13 cellular contexts compared by ENCODE assay signal in the genomic region with DNA sequence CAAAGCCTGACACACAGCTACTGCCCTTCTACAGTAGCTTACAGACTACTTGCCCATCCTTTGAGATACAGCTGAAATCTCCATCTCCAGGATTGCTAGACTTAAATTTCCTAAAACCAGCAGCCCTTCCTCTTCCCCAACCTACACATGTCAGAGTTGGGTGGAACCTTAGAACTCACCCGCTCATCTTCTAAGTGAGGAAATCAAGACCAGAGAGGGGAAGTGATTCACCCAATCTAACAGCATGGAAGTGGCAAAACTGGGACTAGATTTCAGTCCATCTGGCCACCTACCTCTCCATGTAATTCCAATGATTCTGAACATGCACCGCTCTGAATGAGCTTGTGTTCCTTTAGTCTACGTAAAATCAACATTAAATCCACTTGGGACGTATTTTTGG. TPM values are rescaled to one million over a fixed set of nuclear protein-coding genes. Genes with fewer than 3 reads are reported as not detected.
A peak's percentile ranks its signal among the peaks of the same experiment; 100 is the strongest.
DNase-seq lines count a peak whose midpoint lies in the region; ATAC-seq, FAIRE-seq and TF ChIP-seq lines count a peak whose summit lies in the region.
"Had no signal": no experiment of that assay in that cellular context is flagged by ENCODE, and none has a peak within 500 bp of the region (broad histone marks: within the 10 kb centered on the region; RNA-seq: fewer than 3 reads in every experiment).

No MANE protein-coding gene starts in this region.

- in situ Hi-C loops in HepG2 (cut with HindIII; ENCODE audit: extremely low pct_ligation_motif_present, low pct_unique_long_range_greater_than_20kb): no loop called here

- H3K36me3 ChIP-seq in smooth muscle cell (ENCODE audit: low read depth): no peaks in the 10 kb centered on the region
- no peaks in the 10 kb centered on the region for H3K36me3 ChIP-seq in HepG2 (replicated peaks in 1 of 2; ENCODE audit: control insufficient read depth in 1 of 2, insufficient read depth in 2 of 2, low read length in 2 of 2)

- no TSS peak for BruUV-seq in HepG2 (replicated peaks; lab: Mats Ljungman, UMichigan)

- no peak for TF ChIP-seq CTCF in smooth muscle cell (IDR thresholded peaks at IDR 0.05; ENCODE audit: borderline replicate concordance, insufficient read depth, poor library complexity, severe bottlenecking)
- TF ChIP-seq CTCF in HepG2 (CRISPR knock-in tag; IDR thresholded peaks at IDR 0.05): no peak

- TF ChIP-seq POLR2A in HepG2 (IDR thresholded peaks at IDR 0.05; ENCODE audit: insufficient read depth in 1 of 2, low read depth in 2 of 2, low read length in 2 of 2): no peak

- H2AFZ ChIP-seq in smooth muscle cell (ENCODE audit: low read depth) (peak overlapping the region; percentile 76), HepG2 (ENCODE audit: low read length) (no peak overlapping the region)

- no peak for ATAC-seq in HepG2

- CTCF ChIA-PET in HepG2 (lab: Yijun Ruan, JAX; ENCODE audit: low intra/inter-chr PET ratio, low total read pairs): no interaction called here

- H3K27me3 ChIP-seq in smooth muscle cell (ENCODE audit: low read depth) (no peaks in the 10 kb centered on the region), HepG2 (ENCODE audit: control insufficient read depth in 1 of 2, insufficient read depth in 2 of 2, low read length in 2 of 2) (peaks cover 2 to 36% of the 10 kb centered on the region in 2 experiments; a peak in 2 of 5 replicates)

- DNase-seq in ELR (ENCODE audit: low read depth) (peak; percentile 50), SIG-M5 (lab: John Stamatoyannopoulos, UW) (peak; percentile 4), epithelial cell of prostate (ENCODE audit: low read depth, low spot score) (no peak), smooth muscle cell (lab: John Stamatoyannopoulos, UW; ENCODE audit: unreplicated experiment) (no peak), HepG2 (ENCODE audit: low spot score) (no peak), AG08396 (ENCODE audit: low spot score) (no peak), DMS53 treated with DMSO at 0.1 percent for 48 hours (lab: John Stamatoyannopoulos, UW; ENCODE audit: unreplicated experiment) (no peak)
- no peak for DNase-seq in stimulated activated CD8-positive, alpha-beta memory T cell treated with anti-CD3 and anti-CD28 coated beads, Interleukin-4, amount 100 ng/mL, for 48 hours
- DNase-seq: activated CD4-positive, CD25-positive, alpha-beta regulatory T cell treated with anti-CD3 and anti-CD28 coated beads, Interleukin-2, amount 50 U/mL, for 72 hours; NCI-H2171 treated with DMSO at 0.1 percent for 48 hours; retina; stimulated activated CD4-positive, alpha-beta T cell treated with anti-CD3 and anti-CD28 coated beads, Interleukin-2, amount 100 ng/mL, for 48 hours had no signal

- POLR2A ChIA-PET in HepG2 (lab: Yijun Ruan, JAX): interaction anchor here (1.8 kb wide), 1 partner anchor 63 kb away, joined by 5 read pairs; a partner anchor contains a TSS

- H4K20me1 ChIP-seq in smooth muscle cell (ENCODE audit: low read depth): no peaks in the 10 kb centered on the region
- no peaks in the 10 kb centered on the region for H4K20me1 ChIP-seq in HepG2 (ENCODE audit: insufficient read depth, low read length)

- H3K79me2 ChIP-seq in smooth muscle cell (ENCODE audit: low read depth) (no peaks in the 10 kb centered on the region), HepG2 (ENCODE audit: insufficient read depth, low read length) (no peaks in the 10 kb centered on the region)

- H3F3A ChIP-seq in smooth muscle cell (ENCODE audit: low read depth): peaks cover 2% of the 10 kb centered on the region

- TF ChIP-seq EP300 in HepG2 (IDR thresholded peaks at IDR 0.05; ENCODE audit: low read depth in 2 of 2, low read length in 2 of 2): no peak
- no peak for TF ChIP-seq EP300 in HepG2 (CRISPR knock-in tag; IDR thresholded peaks at IDR 0.05; ENCODE audit: borderline replicate concordance)

- intact Hi-C loops in HepG2 (cut with micrococcal nuclease; ENCODE audit: unreplicated experiment): no loop called here

- 94% methylated on average over 4 of the region's 4 CpGs for WGBS in smooth muscle cell (ENCODE audit: low lambda C conversion rate)
- 92% methylated on average over 4 of the region's 4 CpGs for WGBS in HepG2 (ENCODE audit: low lambda C conversion rate)

- FAIRE-seq in HepG2 (lab: Jason Lieb, UNC): no peak

- no peak overlapping the region for H3K4me2 ChIP-seq in smooth muscle cell
- H3K4me2 ChIP-seq in HepG2 (ENCODE audit: low read depth, low read length): no peak overlapping the region

- H3K4me3 ChIP-seq in smooth muscle cell (no peak overlapping the region), HepG2 (replicated peaks in 1 of 3; ENCODE audit: insufficient read depth in 1 of 3, low read depth in 2 of 3, low read length in 3 of 3) (no peak overlapping the region)

- H3K4me1 ChIP-seq in smooth muscle cell (ENCODE audit: low read depth) (no peaks in the 10 kb centered on the region), HepG2 (ENCODE audit: insufficient read depth, low read length) (peaks cover 16% of the 10 kb centered on the region)

- H3K9me3 ChIP-seq in smooth muscle cell (replicated peaks; ENCODE audit: low read depth): no peaks in the 10 kb centered on the region
- H3K9me3 ChIP-seq in HepG2 (ENCODE audit: low read length): no peaks in the 10 kb centered on the region

- TF ChIP-seq RAD21 in HepG2 (CRISPR knock-in tag; IDR thresholded peaks at IDR 0.05): no peak

- H3K27ac ChIP-seq in epithelial cell of prostate (peak overlapping the region; percentile 59), smooth muscle cell (ENCODE audit: low read depth) (no peak overlapping the region), HepG2 (ENCODE audit: extremely low read length, insufficient read depth, low read length) (no peak overlapping the region)

- H3K9ac ChIP-seq in smooth muscle cell (ENCODE audit: low read depth): no peak overlapping the region
- no peak overlapping the region for H3K9ac ChIP-seq in HepG2 (ENCODE audit: insufficient read depth, low read depth, low read length)

TF ChIP-seq in HepG2, 621 proteins besides CTCF, POLR2A, EP300 and RAD21 (continues in another document):
- TF ChIP-seq SMARCE1 (IDR thresholded peaks at IDR 0.05; ENCODE audit: borderline replicate concordance) (no peak), HMG20B (CRISPR knock-in tag; conservative IDR thresholded peaks at IDR 0.05) (no peak)

RNA-seq across cellular contexts. Expression of a gene that starts 1.0 kb away (rescaled TPM):
- total RNA-seq in smooth muscle cell (1.2 and 2.0 TPM in 2 replicates), HepG2 (2016; rRNA removed; fragmentation: Illumina TruSeq; extraction: Trizol) (0.07 TPM in 1 of 2 replicates, not detected in the other)
- polyA plus RNA-seq in smooth muscle cell (2.0 and 2.6 TPM in 2 replicates), HepG2 (2011; rRNA removed) (0.03 and 0.04 TPM in 2 replicates)
- total RNA-seq in HepG2 (2016; cell fraction: cytosol; rRNA removed; fragmentation: Illumina TruSeq; extraction: Trizol; ENCODE audit: low read depth): not detected in 2 replicates
- total RNA-seq in HepG2 (2016; cell fraction: insoluble cytoplasmic fraction; rRNA removed; fragmentation: Illumina TruSeq; extraction: Trizol): 0.28 TPM in 1 of 2 replicates, not detected in the other
- total RNA-seq in HepG2 (2016; cell fraction: membrane; rRNA removed; fragmentation: Illumina TruSeq; extraction: Trizol): not detected in 2 replicates
- total RNA-seq in HepG2 (2016; cell fraction: nucleus; rRNA removed; fragmentation: Illumina TruSeq; extraction: Trizol): 0.16 and 0.47 TPM in 2 replicates
- 0.03 and 0.06 TPM in 2 replicates for polyA plus RNA-seq in HepG2 (2011; cell fraction: cytosol; rRNA removed)
- polyA plus RNA-seq in HepG2 (2011; cell fraction: nucleus; rRNA removed): 0.10 and 0.32 TPM in 2 replicates
- 0.04 TPM in 1 of 2 replicates, not detected in the other for polyA plus RNA-seq in HepG2 (2012)
- not detected in 2 replicates for polyA plus RNA-seq in HepG2 (2016; cell fraction: cytosol; fragmentation: Illumina TruSeq; extraction: Trizol; ENCODE audit: low read depth)
- not detected in 2 replicates for polyA plus RNA-seq in HepG2 (2016; cell fraction: insoluble cytoplasmic fraction; fragmentation: Illumina TruSeq; extraction: Trizol; ENCODE audit: low read depth)
- not detected in 2 replicates for polyA plus RNA-seq in HepG2 (2016; cell fraction: membrane; fragmentation: Illumina TruSeq; extraction: Trizol; ENCODE audit: low read depth)
- polyA plus RNA-seq in HepG2 (2016; cell fraction: nucleus; fragmentation: Illumina TruSeq; extraction: Trizol; ENCODE audit: insufficient read depth, low read depth): 0.16 TPM in 1 of 2 replicates, not detected in the other
- 0.54 and 1.2 TPM in 2 replicates for polyA minus RNA-seq in HepG2 (2011; rRNA and poly(A)+ RNA removed; ENCODE audit: low replicate concordance)
- polyA minus RNA-seq in HepG2 (2011; cell fraction: cytosol; rRNA and poly(A)+ RNA removed): not detected in 2 replicates
- 0.12 and 0.26 TPM in 2 replicates for polyA minus RNA-seq in HepG2 (2011; cell fraction: nucleus; rRNA and poly(A)+ RNA removed)

RNA-seq across cellular contexts. Expression of a gene that starts 28.4 kb away (rescaled TPM):
- total RNA-seq in smooth muscle cell (0.09 TPM in 1 of 2 replicates, not detected in the other), HepG2 (2016; rRNA removed; fragmentation: Illumina TruSeq; extraction: Trizol) (not detected in 2 replicates)
- polyA plus RNA-seq in smooth muscle cell (not detected in 2 replicates), HepG2 (2011; rRNA removed) (not detected in 2 replicates)
- total RNA-seq in HepG2 (2016; cell fraction: cytosol; rRNA removed; fragmentation: Illumina TruSeq; extraction: Trizol; ENCODE audit: low read depth): not detected in 2 replicates
- not detected in 2 replicates for total RNA-seq in HepG2 (2016; cell fraction: insoluble cytoplasmic fraction; rRNA removed; fragmentation: Illumina TruSeq; extraction: Trizol)
- not detected in 2 replicates for total RNA-seq in HepG2 (2016; cell fraction: membrane; rRNA removed; fragmentation: Illumina TruSeq; extraction: Trizol)
- not detected in 2 replicates for total RNA-seq in HepG2 (2016; cell fraction: nucleus; rRNA removed; fragmentation: Illumina TruSeq; extraction: Trizol)
- polyA plus RNA-seq in HepG2 (2011; cell fraction: cytosol; rRNA removed): not detected in 2 replicates
- polyA plus RNA-seq in HepG2 (2011; cell fraction: nucleus; rRNA removed): not detected in 2 replicates
- polyA plus RNA-seq in HepG2 (2012): not detected in 2 replicates
- polyA plus RNA-seq in HepG2 (2016; cell fraction: cytosol; fragmentation: Illumina TruSeq; extraction: Trizol; ENCODE audit: low read depth): not detected in 2 replicates
- not detected in 2 replicates for polyA plus RNA-seq in HepG2 (2016; cell fraction: insoluble cytoplasmic fraction; fragmentation: Illumina TruSeq; extraction: Trizol; ENCODE audit: low read depth)
- not detected in 2 replicates for polyA plus RNA-seq in HepG2 (2016; cell fraction: membrane; fragmentation: Illumina TruSeq; extraction: Trizol; ENCODE audit: low read depth)
- polyA plus RNA-seq in HepG2 (2016; cell fraction: nucleus; fragmentation: Illumina TruSeq; extraction: Trizol; ENCODE audit: insufficient read depth, low read depth): not detected in 2 replicates
- polyA minus RNA-seq in HepG2 (2011; rRNA and poly(A)+ RNA removed; ENCODE audit: low replicate concordance): not detected in 2 replicates
- not detected in 2 replicates for polyA minus RNA-seq in HepG2 (2011; cell fraction: cytosol; rRNA and poly(A)+ RNA removed)
- not detected in 2 replicates for polyA minus RNA-seq in HepG2 (2011; cell fraction: nucleus; rRNA and poly(A)+ RNA removed)
- total RNA-seq: M059J had no signal

Comparison
In these comparisons a context has a peak if more than half of its experiments do, and no peak if none do; other contexts are left out.
1. DNase-seq: peak in ELR (single experiment) and SIG-M5 (single experiment); none in epithelial cell of prostate (single experiment), smooth muscle cell (single experiment), stimulated activated CD8-positive, alpha-beta memory T cell treated with anti-CD3 and anti-CD28 coated beads, Interleukin-4, amount 100 ng/mL, for 48 hours (single experiment), HepG2 (single experiment), AG08396 (single experiment) and DMS53 treated with DMSO at 0.1 percent for 48 hours (single experiment).